29 cellular contexts compared by ENCODE assay signal in the genomic region with DNA sequence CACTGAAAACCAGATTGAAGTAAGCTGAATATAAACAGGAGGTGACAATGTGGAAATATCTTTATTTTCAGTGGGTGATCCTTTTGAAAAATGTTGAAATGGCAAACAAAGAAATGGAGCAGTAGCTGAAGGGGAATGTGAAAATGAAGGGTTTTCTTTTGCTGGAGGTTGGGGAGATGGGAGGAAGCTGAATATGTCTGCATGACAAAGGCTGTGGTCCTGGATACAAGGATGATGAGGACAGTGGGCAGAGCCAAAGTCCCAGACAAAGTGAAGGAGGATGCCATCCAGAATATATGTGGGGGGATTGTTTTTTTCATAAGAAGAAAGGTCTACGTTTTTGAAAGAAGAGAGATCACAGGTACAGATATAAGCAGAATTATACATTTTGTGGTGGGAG. TPM values are rescaled to one million over a fixed set of nuclear protein-coding genes. Genes with fewer than 3 reads are reported as not detected.
"Had no signal": no experiment of that assay in that cellular context is flagged by ENCODE, and none has a peak within 500 bp of the region (broad histone marks: within the 10 kb centered on the region; RNA-seq: fewer than 3 reads in every experiment).

No MANE protein-coding gene starts in this region.

- H3K4me3 ChIP-seq: left lung, lower lobe of right lung, pancreas, prostate gland, skin epidermis, suprapubic skin, thoracic aorta, tibial artery, upper lobe of left lung, vagina had no signal

- H3K27ac Mint-ChIP-seq: immature natural killer cell; nephron; stimulated activated naive CD8-positive, alpha-beta T cell treated with anti-CD3 and anti-CD28 coated beads, Interleukin-15, Interleukin-2, amounts not matched to agents 100 ng/mL and 50 ng/mL, for 24 hours had no signal

- FAIRE-seq: kidney, pancreas had no signal

- H3K27ac ChIP-seq: left lung, lower lobe of right lung, pancreas, prostate gland, skin epidermis, suprapubic skin, thoracic aorta, tibial artery, upper lobe of left lung, vagina had no signal

- ATAC-seq: left colon; left lung; lower lobe of right lung; naive thymus-derived CD8-positive, alpha-beta T cell; pancreas; right cardiac atrium; sciatic nerve had no signal

- H3K27me3 Mint-ChIP-seq: naive thymus-derived CD8-positive, alpha-beta T cell; stimulated activated naive CD8-positive, alpha-beta T cell treated with anti-CD3 and anti-CD28 coated beads, Interleukin-15, Interleukin-2, amounts not matched to agents 100 ng/mL and 50 ng/mL, for 24 hours had no signal

- H3K9me3 Mint-ChIP-seq: immature natural killer cell; naive thymus-derived CD8-positive, alpha-beta T cell; nephron; neural crest cell; stimulated activated naive CD8-positive, alpha-beta T cell treated with anti-CD3 and anti-CD28 coated beads, Interleukin-15, Interleukin-2, amounts not matched to agents 100 ng/mL and 50 ng/mL, for 24 hours had no signal

- H3K4me1 ChIP-seq: prostate gland, vagina had no signal

- H3K36me3 ChIP-seq: left lung, lower lobe of right lung, pancreas, prostate gland, suprapubic skin, tibial artery, upper lobe of left lung, vagina had no signal

- H3K4me3 Mint-ChIP-seq: immature natural killer cell; naive thymus-derived CD8-positive, alpha-beta T cell; nephron; neural crest cell; stimulated activated naive CD8-positive, alpha-beta T cell treated with anti-CD3 and anti-CD28 coated beads, Interleukin-15, Interleukin-2, amounts not matched to agents 100 ng/mL and 50 ng/mL, for 24 hours had no signal

- H3K27me3 ChIP-seq: left lung, pancreas, suprapubic skin, tibial artery, upper lobe of left lung, vagina had no signal

- DNase-seq: hippocampal formation; immature natural killer cell; kidney; left colon; left lung; lower lobe of right lung; mesenchymal stem cell; naive thymus-derived CD8-positive, alpha-beta T cell; nucleus accumbens; pancreas; posterior cingulate gyrus; retina; right cardiac atrium; stimulated activated CD4-positive, alpha-beta T cell treated with anti-CD3 and anti-CD28 coated beads, Interleukin-12 subunit alpha, Interleukin-12 subunit beta, amount 100 ng/mL, for 4 hours; stimulated activated CD4-positive, alpha-beta T cell treated with anti-CD3 and anti-CD28 coated beads, Interleukin-15, amount 100 ng/mL, for 24 hours; stimulated activated CD4-positive, alpha-beta T cell treated with anti-CD3 and anti-CD28 coated beads, Interleukin-2, amount 100 ng/mL, for 24 hours; stimulated activated CD4-positive, alpha-beta T cell treated with anti-CD3 and anti-CD28 coated beads, Interleukin-4, amount 100 ng/mL, for 1 hour; stimulated activated naive CD4-positive, alpha-beta T cell; tibial artery; upper lobe of left lung had no signal

- H3K9me3 ChIP-seq: left lung, lower lobe of right lung, pancreas, prostate gland, suprapubic skin, thoracic aorta, tibial artery, upper lobe of left lung, vagina had no signal

RNA-seq across cellular contexts. Expression of a gene that starts 32.3 kb away (rescaled TPM):
- total RNA-seq: naive thymus-derived CD8-positive, alpha-beta T cell; neural crest cell; vagina had no signal
- polyA plus RNA-seq: immature natural killer cell; naive thymus-derived CD8-positive, alpha-beta T cell had no signal
